In genomic region chr2:40220177-40220925, GRCh38 we compare ENCODE assay signal across 13 cellular contexts.
DNase-seq lines count a peak whose midpoint lies in the region; ATAC-seq, FAIRE-seq and TF ChIP-seq lines count a peak whose summit lies in the region.
"Had no signal": no experiment of that assay in that cellular context is flagged by ENCODE, and none has a peak within 500 bp of the region (broad histone marks: within the 10 kb centered on the region; RNA-seq: fewer than 3 reads in every experiment).

No MANE protein-coding gene starts in this region.

- H4K20me1 ChIP-seq in astrocyte (ENCODE audit: insufficient read depth, low read length), result no peaks in the 10 kb centered on the region

- peaks cover 12% of the 10 kb centered on the region for H3K9me3 Mint-ChIP-seq in astrocyte (ENCODE audit: unreplicated experiment)
- H3K9me3 Mint-ChIP-seq in stimulated activated naive B cell treated with anti-CD40 and anti-IgM and Interleukin-4, amounts not matched to agents 10 μg/mL and 1 μg/mL and 100 μg/mL, for 72 hours, result peaks cover 0 to 14% of the 10 kb centered on the region in 2 donors

- no peak overlapping the region for H2AFZ ChIP-seq in astrocyte (ENCODE audit: low read depth, low read length)

- no peaks in the 10 kb centered on the region for H3K79me2 ChIP-seq in astrocyte (ENCODE audit: insufficient read depth, low read length)

- H3K4me1 Mint-ChIP-seq in astrocyte (ENCODE audit: low read depth, unreplicated experiment), result peaks cover 11% of the 10 kb centered on the region
- peaks cover 0 to 4% of the 10 kb centered on the region in 2 donors for H3K4me1 Mint-ChIP-seq in stimulated activated naive B cell treated with anti-CD40 and anti-IgM and Interleukin-4, amounts not matched to agents 10 μg/mL and 1 μg/mL and 100 μg/mL, for 72 hours

- H3K27me3 Mint-ChIP-seq in astrocyte (ENCODE audit: low read depth, unreplicated experiment), result no peaks in the 10 kb centered on the region
- H3K27me3 Mint-ChIP-seq in stimulated activated naive B cell treated with anti-CD40 and anti-IgM and Interleukin-4, amounts not matched to agents 10 μg/mL and 1 μg/mL and 100 μg/mL, for 72 hours, result no peaks in the 10 kb centered on the region

- peak overlapping the region; percentile 66 for H3K27ac Mint-ChIP-seq in astrocyte (ENCODE audit: unreplicated experiment)
- no peak overlapping the region for H3K27ac Mint-ChIP-seq in stimulated activated naive B cell treated with anti-CD40 and anti-IgM and Interleukin-4, amounts not matched to agents 10 μg/mL and 1 μg/mL and 100 μg/mL, for 72 hours

- H3K9me3 ChIP-seq in astrocyte (ENCODE audit: insufficient read depth, low read depth, low read length), result no peaks in the 10 kb centered on the region
- no peaks in the 10 kb centered on the region for H3K9me3 ChIP-seq in skeletal muscle satellite cell (replicated peaks; ENCODE audit: low read length)

- FAIRE-seq in astrocyte (lab: Jason Lieb, UNC), result no peak
- FAIRE-seq: endometrium had no signal

- ATAC-seq in left ventricle myocardium superior (peak; percentile 93), HG02884 (IDR thresholded peaks at IDR 0.05; ENCODE audit: unreplicated experiment) (no peak)
- no peak for ATAC-seq in stimulated activated naive B cell treated with anti-CD40 and anti-IgM and Interleukin-4, amounts not matched to agents 10 μg/mL and 1 μg/mL and 100 μg/mL, for 72 hours (replicated peaks)

- no peak overlapping the region for H3K4me3 Mint-ChIP-seq in astrocyte (ENCODE audit: unreplicated experiment)
- H3K4me3 Mint-ChIP-seq in stimulated activated naive B cell treated with anti-CD40 and anti-IgM and Interleukin-4, amounts not matched to agents 10 μg/mL and 1 μg/mL and 100 μg/mL, for 72 hours, result no peak overlapping the region

- H3K36me3 Mint-ChIP-seq in astrocyte (ENCODE audit: low read depth, unreplicated experiment), result peaks cover 11% of the 10 kb centered on the region
- no peaks in the 10 kb centered on the region for H3K36me3 Mint-ChIP-seq in stimulated activated naive B cell treated with anti-CD40 and anti-IgM and Interleukin-4, amounts not matched to agents 10 μg/mL and 1 μg/mL and 100 μg/mL, for 72 hours

- no peak overlapping the region for H3K4me2 ChIP-seq in astrocyte (ENCODE audit: low read length)
- peak overlapping the region; percentile 48 for H3K4me2 ChIP-seq in skeletal muscle satellite cell (ENCODE audit: low read length)

- H3K4me1 ChIP-seq in astrocyte (ENCODE audit: insufficient read depth, low read length) (no peaks in the 10 kb centered on the region), skeletal muscle satellite cell (ENCODE audit: control insufficient read depth, insufficient read depth, low read length) (peaks cover 21% of the 10 kb centered on the region)

- H3K4me3 ChIP-seq in astrocyte (ENCODE audit: insufficient read depth, low read depth, low read length) (no peak overlapping the region), skeletal muscle satellite cell (ENCODE audit: low read length) (no peak overlapping the region)

- intact Hi-C loops in left ventricle myocardium superior (cut with micrococcal nuclease), result no loop called here

- DNase-seq in M059J (ENCODE audit: low read depth), result peak; percentile 49
- peak; percentile 56 for DNase-seq in astrocyte (ENCODE audit: low read depth)
- peak; percentile 27 for DNase-seq in left ventricle myocardium superior
- DNase-seq in SK-N-DZ (ENCODE audit: low spot score), result no peak
- DNase-seq in H4 (ENCODE audit: low spot score), result no peak
- no peak for DNase-seq in stimulated activated naive B cell treated with anti-CD40 and anti-IgM and Interleukin-4, amounts not matched to agents 10 μg/mL and 1 μg/mL and 100 μg/mL, for 72 hours
- DNase-seq: activated CD8-positive, alpha-beta memory T cell treated with anti-CD3 and anti-CD28 coated beads for 24 hours; NCI-H82; nucleus accumbens had no signal

- no peaks in the 10 kb centered on the region for H3K27me3 ChIP-seq in astrocyte (ENCODE audit: insufficient read depth, low read length)
- no peaks in the 10 kb centered on the region for H3K27me3 ChIP-seq in skeletal muscle satellite cell (ENCODE audit: control insufficient read depth, insufficient read depth, low read length)

- H3K36me3 ChIP-seq in astrocyte (ENCODE audit: insufficient read depth, low read length) (no peaks in the 10 kb centered on the region), skeletal muscle satellite cell (ENCODE audit: insufficient read depth, low read length) (no peaks in the 10 kb centered on the region)

- no peak for TF ChIP-seq CTCF in astrocyte (IDR thresholded peaks at IDR 0.05; ENCODE audit: insufficient read depth, low read depth, low read length)

- H3K27ac ChIP-seq in astrocyte (ENCODE audit: low read depth, low read length), result no peak overlapping the region
- H3K27ac ChIP-seq: HL-60 had no signal

- H3K9ac ChIP-seq in astrocyte (ENCODE audit: low read length) (no peak overlapping the region), skeletal muscle satellite cell (ENCODE audit: low read depth, low read length) (peak overlapping the region; percentile 29)

Comparison
In these comparisons a context has a peak if more than half of its experiments do, and no peak if none do; other contexts are left out.
1. DNase-seq: peak in M059J (single experiment), astrocyte (single experiment) and left ventricle myocardium superior (single experiment); none in SK-N-DZ (single experiment), H4 (single experiment) and stimulated activated naive B cell treated with anti-CD40 and anti-IgM and Interleukin-4, amounts not matched to agents 10 μg/mL and 1 μg/mL and 100 μg/mL, for 72 hours (single experiment).